In the genomic region with DNA sequence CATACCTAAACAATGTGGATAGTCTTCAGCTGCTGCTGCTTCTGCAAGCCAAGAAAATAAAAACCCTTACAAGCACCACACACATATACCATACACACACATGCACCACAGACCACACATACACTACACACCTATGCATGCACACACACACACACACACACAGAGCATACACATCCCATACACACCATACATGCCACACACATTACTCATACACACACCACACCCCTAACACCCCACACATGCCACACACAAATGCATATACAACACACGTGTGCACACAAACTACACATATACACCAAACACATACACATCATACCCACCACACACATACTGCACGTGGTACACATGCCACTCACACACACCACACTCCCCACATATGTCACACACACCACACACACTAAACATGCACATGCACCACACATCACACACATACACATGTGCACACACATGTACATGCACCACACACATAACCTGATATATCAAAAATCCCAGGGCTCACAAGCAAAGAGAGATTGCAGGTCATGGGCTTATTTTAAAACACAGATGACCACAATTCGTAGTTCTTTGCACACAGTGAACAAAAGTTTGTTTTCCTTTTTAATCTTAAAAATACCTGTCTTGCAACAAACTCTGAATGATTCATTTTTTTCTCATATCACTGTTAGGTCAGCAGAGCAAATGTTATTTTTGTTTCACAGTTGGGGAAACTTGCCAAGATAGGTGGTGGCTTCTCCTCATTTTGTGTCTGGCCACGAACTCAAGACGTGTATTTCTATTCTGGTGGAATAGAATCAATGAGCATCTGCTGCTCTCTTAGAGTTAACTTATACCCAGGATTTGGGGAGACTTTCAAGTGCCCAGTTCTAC, we compare ENCODE assay signal across 1 cellular context.
TF ChIP-seq lines count a peak whose summit lies in the region.

No MANE protein-coding gene starts in this region.

TF ChIP-seq in H1, 55 proteins besides CTCF, POLR2A, EP300 and RAD21:
- TF ChIP-seq TEAD4 (IDR thresholded peaks at IDR 0.05; ENCODE audit: low read depth, low read length), result no peak
- no peak for TF ChIP-seq BCL11A (IDR thresholded peaks at IDR 0.05; ENCODE audit: low read depth in 2 of 2, low read length in 2 of 2)
- TF ChIP-seq PHF8 (conservative IDR thresholded peaks at IDR 0.05; ENCODE audit: low read depth, low read length), result no peak
- no peak for TF ChIP-seq RFX5 (IDR thresholded peaks at IDR 0.05; ENCODE audit: borderline replicate concordance, low read depth, low read length)
- TF ChIP-seq CBX5 (IDR thresholded peaks at IDR 0.05; ENCODE audit: low read depth, low read length), result no peak
- no peak for TF ChIP-seq RBBP5 (IDR thresholded peaks at IDR 0.05; ENCODE audit: borderline replicate concordance, low read depth, low read length)
- no peak for TF ChIP-seq HDAC2 (IDR thresholded peaks at IDR 0.05; ENCODE audit: borderline replicate concordance in 1 of 2, low read depth in 2 of 2, low read length in 2 of 2)
- TF ChIP-seq GABPA (IDR thresholded peaks at IDR 0.05; ENCODE audit: borderline replicate concordance, insufficient read depth, low read length), result no peak
- no peak for TF ChIP-seq SIRT6 (IDR thresholded peaks at IDR 0.05; ENCODE audit: low read length)
- no peak for TF ChIP-seq RXRA (IDR thresholded peaks at IDR 0.05; ENCODE audit: insufficient read depth, low read depth, low read length)
- TF ChIP-seq EGR1 (IDR thresholded peaks at IDR 0.05; ENCODE audit: borderline replicate concordance, low read depth, low read length), result no peak
- no peak for TF ChIP-seq KDM5A (IDR thresholded peaks at IDR 0.05; ENCODE audit: low read length)
TF ChIP-seq in H1: peak in this region for 0.
